19 cellular contexts compared by ENCODE assay signal in genomic region chr9:32954642-32955041, GRCh38. TPM values are rescaled to one million over a fixed set of nuclear protein-coding genes. Genes with fewer than 3 reads are reported as not detected.
DNase-seq lines count a peak whose midpoint lies in the region; ATAC-seq and TF ChIP-seq lines count a peak whose summit lies in the region.
"Had no signal": no experiment of that assay in that cellular context is flagged by ENCODE, and none has a peak within 500 bp of the region (broad histone marks: within the 10 kb centered on the region; RNA-seq: fewer than 3 reads in every experiment).

No MANE protein-coding gene starts in this region.

- CTCF ChIA-PET in activated CD8-positive, alpha-beta T cell treated with anti-CD3 and anti-CD28 coated beads, Interleukin-2, amount 10 ng/mL, durations not matched to agents 7 days and 5 days (lab: Charles Lee): no interaction called here
- CTCF ChIA-PET in WTC11 (lab: Charles Lee): interaction anchor here (1.6 kb wide), 1 partner anchor 13 kb away, joined by 3 read pairs; no protein-coding TSS in a partner anchor
- CTCF ChIA-PET in CD8-positive, alpha-beta T cell (lab: Charles Lee): no interaction called here

- TF ChIP-seq CTCF in nephron (IDR thresholded peaks at IDR 0.05; ENCODE audit: unreplicated experiment in 3 of 3) (no peak), glutamatergic neuron (IDR thresholded peaks at IDR 0.05; ENCODE audit: partially characterized antibody, unreplicated experiment) (no peak), WTC11 (IDR thresholded peaks at IDR 0.05) (no peak)
- no peak for TF ChIP-seq CTCF in CD8-positive, alpha-beta T cell (IDR thresholded peaks at IDR 0.05)

- H3K9me3 Mint-ChIP-seq in nephron: peaks cover 15% of the 10 kb centered on the region
- peaks cover 3% of the 10 kb centered on the region for H3K9me3 Mint-ChIP-seq in glutamatergic neuron (ENCODE audit: unreplicated experiment)
- no peaks in the 10 kb centered on the region for H3K9me3 Mint-ChIP-seq in activated CD8-positive, alpha-beta T cell treated with anti-CD3 and anti-CD28 coated beads, Interleukin-2, amount 10 ng/mL, durations not matched to agents 7 days and 5 days (ENCODE audit: insufficient read depth)
- H3K9me3 Mint-ChIP-seq in WTC11: peaks cover 27% of the 10 kb centered on the region
- H3K9me3 Mint-ChIP-seq in CD8-positive, alpha-beta T cell: no peaks in the 10 kb centered on the region
- H3K9me3 Mint-ChIP-seq: naive thymus-derived CD8-positive, alpha-beta T cell had no signal

- H3K4me1 Mint-ChIP-seq in nephron: peaks cover 10% of the 10 kb centered on the region
- H3K4me1 Mint-ChIP-seq in glutamatergic neuron (ENCODE audit: low read depth, unreplicated experiment): no peaks in the 10 kb centered on the region
- no peaks in the 10 kb centered on the region for H3K4me1 Mint-ChIP-seq in activated CD8-positive, alpha-beta T cell treated with anti-CD3 and anti-CD28 coated beads, Interleukin-2, amount 10 ng/mL, durations not matched to agents 7 days and 5 days (ENCODE audit: low read depth)
- H3K4me1 Mint-ChIP-seq in WTC11: peaks cover 16% of the 10 kb centered on the region
- no peaks in the 10 kb centered on the region for H3K4me1 Mint-ChIP-seq in CD8-positive, alpha-beta T cell (ENCODE audit: low read depth)

- H3K4me1 ChIP-seq in CD8-positive, alpha-beta T cell (ENCODE audit: insufficient read depth, low read length): no peaks in the 10 kb centered on the region
- H3K4me1 ChIP-seq: colonic mucosa, upper lobe of left lung had no signal

- H3K4me3 ChIP-seq in CD8-positive, alpha-beta T cell (ENCODE audit: low read depth, low read length): no peak overlapping the region
- H3K4me3 ChIP-seq: colonic mucosa, upper lobe of left lung had no signal

- H3K4me3 Mint-ChIP-seq in nephron (no peak overlapping the region), glutamatergic neuron (ENCODE audit: unreplicated experiment) (no peak overlapping the region), WTC11 (no peak overlapping the region)
- H3K4me3 Mint-ChIP-seq in activated CD8-positive, alpha-beta T cell treated with anti-CD3 and anti-CD28 coated beads, Interleukin-2, amount 10 ng/mL, durations not matched to agents 7 days and 5 days: no peak overlapping the region
- no peak overlapping the region for H3K4me3 Mint-ChIP-seq in CD8-positive, alpha-beta T cell
- H3K4me3 Mint-ChIP-seq: naive thymus-derived CD8-positive, alpha-beta T cell had no signal

- intact Hi-C loops in CD8-positive, alpha-beta T cell (cut with DNase I, micrococcal nuclease): no loop called here

- H3K9me3 ChIP-seq in CD8-positive, alpha-beta T cell (ENCODE audit: low read length): no peaks in the 10 kb centered on the region
- H3K9me3 ChIP-seq: colonic mucosa, upper lobe of left lung had no signal

- peaks cover 41% of the 10 kb centered on the region for H3K36me3 Mint-ChIP-seq in nephron (ENCODE audit: low read depth)
- H3K36me3 Mint-ChIP-seq in glutamatergic neuron (ENCODE audit: unreplicated experiment): peaks cover 20% of the 10 kb centered on the region
- H3K36me3 Mint-ChIP-seq in activated CD8-positive, alpha-beta T cell treated with anti-CD3 and anti-CD28 coated beads, Interleukin-2, amount 10 ng/mL, durations not matched to agents 7 days and 5 days (ENCODE audit: low read depth): peaks cover 4% of the 10 kb centered on the region
- H3K36me3 Mint-ChIP-seq in WTC11: peaks cover 35% of the 10 kb centered on the region
- H3K36me3 Mint-ChIP-seq in CD8-positive, alpha-beta T cell: peaks cover 33% of the 10 kb centered on the region

- no peak for ATAC-seq in activated CD8-positive, alpha-beta T cell treated with anti-CD3 and anti-CD28 coated beads, Interleukin-2, amount 10 ng/mL, durations not matched to agents 7 days and 5 days
- ATAC-seq in WTC11: no peak
- ATAC-seq in CD8-positive, alpha-beta T cell: no peak
- ATAC-seq: naive thymus-derived CD8-positive, alpha-beta T cell; Panc1 had no signal

- no peaks in the 10 kb centered on the region for H3K36me3 ChIP-seq in CD8-positive, alpha-beta T cell (ENCODE audit: insufficient read depth, low read length)
- H3K36me3 ChIP-seq: colonic mucosa had no signal

- H3K27me3 Mint-ChIP-seq in nephron (ENCODE audit: low read depth) (peaks cover 3% of the 10 kb centered on the region), glutamatergic neuron (ENCODE audit: unreplicated experiment) (peaks cover 1% of the 10 kb centered on the region), WTC11 (ENCODE audit: low read depth) (no peaks in the 10 kb centered on the region; the same call in 1 of the 2 replicates)
- H3K27me3 Mint-ChIP-seq in activated CD8-positive, alpha-beta T cell treated with anti-CD3 and anti-CD28 coated beads, Interleukin-2, amount 10 ng/mL, durations not matched to agents 7 days and 5 days (ENCODE audit: low read depth): no peaks in the 10 kb centered on the region
- no peaks in the 10 kb centered on the region for H3K27me3 Mint-ChIP-seq in CD8-positive, alpha-beta T cell (ENCODE audit: low read depth)

- H3K27ac ChIP-seq in CD8-positive, alpha-beta T cell (ENCODE audit: low read depth, low read length): no peak overlapping the region
- H3K27ac ChIP-seq: C4-2B, colonic mucosa, upper lobe of left lung had no signal

- POLR2A ChIA-PET in activated CD8-positive, alpha-beta T cell treated with anti-CD3 and anti-CD28 coated beads, Interleukin-2, amount 10 ng/mL, durations not matched to agents 7 days and 5 days (lab: Charles Lee): no interaction called here
- POLR2A ChIA-PET in WTC11 (lab: Charles Lee): no interaction called here
- POLR2A ChIA-PET in CD8-positive, alpha-beta T cell (lab: Charles Lee): no interaction called here

- no peaks in the 10 kb centered on the region for H3K27me3 ChIP-seq in CD8-positive, alpha-beta T cell (ENCODE audit: insufficient read depth, low read length)
- H3K27me3 ChIP-seq: colonic mucosa, upper lobe of left lung had no signal

- peak overlapping the region in 2 of 3 experiments; percentile 7 to 56 for H3K27ac Mint-ChIP-seq in nephron
- H3K27ac Mint-ChIP-seq in glutamatergic neuron (ENCODE audit: unreplicated experiment): no peak overlapping the region
- no peak overlapping the region for H3K27ac Mint-ChIP-seq in activated CD8-positive, alpha-beta T cell treated with anti-CD3 and anti-CD28 coated beads, Interleukin-2, amount 10 ng/mL, durations not matched to agents 7 days and 5 days
- no peak overlapping the region for H3K27ac Mint-ChIP-seq in WTC11
- no peak overlapping the region for H3K27ac Mint-ChIP-seq in CD8-positive, alpha-beta T cell
- H3K27ac Mint-ChIP-seq: naive thymus-derived CD8-positive, alpha-beta T cell had no signal

- DNase-seq in Daoy (ENCODE audit: low read depth): peak; percentile 78
- peak; percentile 95 for DNase-seq in NCI-H69 (lab: John Stamatoyannopoulos, UW)
- peak; percentile 60 for DNase-seq in fibroblast of gingiva (ENCODE audit: low read depth)
- DNase-seq in glutamatergic neuron: no peak
- no peak for DNase-seq in activated CD8-positive, alpha-beta T cell treated with anti-CD3 and anti-CD28 coated beads, Interleukin-2, amount 10 ng/mL, durations not matched to agents 7 days and 5 days
- DNase-seq in WTC11 (ENCODE audit: low spot score): no peak
- no peak for DNase-seq in CD8-positive, alpha-beta T cell
- DNase-seq: activated CD4-positive, CD25-positive, alpha-beta regulatory T cell treated with anti-CD3 and anti-CD28 coated beads, Interleukin-2, amount 50 U/mL, for 72 hours; activated T-cell treated with anti-CD3 and anti-CD28 coated beads, Interleukin-2, amount 50 U/mL, for 1 hour; colonic mucosa; DND-41; naive thymus-derived CD8-positive, alpha-beta T cell; NCI-H1092 treated with DMSO at 0.1 percent for 48 hours; stimulated activated CD4-positive, alpha-beta T cell treated with anti-CD3 and anti-CD28 coated beads, Interleukin-4, amount 100 ng/mL, for 24 hours; T-helper 1 cell; upper lobe of left lung had no signal

TF ChIP-seq in WTC11, 78 proteins besides CTCF, POLR2A, EP300 and RAD21:
- TF ChIP-seq E2F5 (CRISPR knock-in tag; IDR thresholded peaks at IDR 0.05) (no peak), ZNF671 (CRISPR knock-in tag; IDR thresholded peaks at IDR 0.05) (no peak), ZBTB43 (CRISPR knock-in tag; IDR thresholded peaks at IDR 0.05) (no peak), MXD4 (CRISPR knock-in tag; IDR thresholded peaks at IDR 0.05; ENCODE audit: borderline replicate concordance) (no peak), JUN (CRISPR knock-in tag; IDR thresholded peaks at IDR 0.05) (no peak), FOXJ3 (CRISPR knock-in tag; IDR thresholded peaks at IDR 0.05; ENCODE audit: borderline replicate concordance) (no peak), GABPB1 (CRISPR knock-in tag; IDR thresholded peaks at IDR 0.05) (no peak), ZNF219 (CRISPR knock-in tag; IDR thresholded peaks at IDR 0.05; ENCODE audit: borderline replicate concordance) (no peak), KAT7 (CRISPR knock-in tag; IDR thresholded peaks at IDR 0.05; ENCODE audit: borderline replicate concordance) (no peak)
TF ChIP-seq in WTC11: peak in this region for 0.

RNA-seq across cellular contexts. Expression of gene APTX, which starts 46.8 kb away (rescaled TPM):
- 73.8 and 98.7 TPM in 2 replicates for total RNA-seq in Daoy (2014; rRNA removed; shearing (Covaris generic))
- 41.9 TPM for total RNA-seq in glutamatergic neuron (ENCODE audit: unreplicated experiment)
- total RNA-seq in activated CD8-positive, alpha-beta T cell treated with anti-CD3 and anti-CD28 coated beads, Interleukin-2, amount 10 ng/mL, durations not matched to agents 7 days and 5 days: 10 to 100 TPM; 33.1 to 35.9 TPM
- 36.7 to 40.0 TPM (median 39.0 TPM) in 3 replicates for total RNA-seq in WTC11 (2021)
- total RNA-seq in CD8-positive, alpha-beta T cell: 10 to 100 TPM; 22.3 to 25.1 TPM

Comparison
In these comparisons a context has a peak if more than half of its experiments do, and no peak if none do; other contexts are left out.
1. DNase-seq: peak in Daoy (single experiment), NCI-H69 (single experiment) and fibroblast of gingiva (single experiment); none in glutamatergic neuron (single experiment), activated CD8-positive, alpha-beta T cell treated with anti-CD3 and anti-CD28 coated beads, Interleukin-2, amount 10 ng/mL, durations not matched to agents 7 days and 5 days (single experiment), WTC11 (single experiment) and CD8-positive, alpha-beta T cell (0 of 7).
2. H3K27ac Mint-ChIP-seq: peak in nephron (2 of 3); none in glutamatergic neuron (single experiment), activated CD8-positive, alpha-beta T cell treated with anti-CD3 and anti-CD28 coated beads, Interleukin-2, amount 10 ng/mL, durations not matched to agents 7 days and 5 days (single experiment), WTC11 (single experiment) and CD8-positive, alpha-beta T cell (single experiment).